Comparison of ENCODE assay signal across 19 cellular contexts in genomic region chr3:82031576-82031975, GRCh38.
DNase-seq lines count a peak whose midpoint lies in the region; ATAC-seq and TF ChIP-seq lines count a peak whose summit lies in the region.
"Had no signal": no experiment of that assay in that cellular context is flagged by ENCODE, and none has a peak within 500 bp of the region (broad histone marks: within the 10 kb centered on the region; RNA-seq: fewer than 3 reads in every experiment).

No MANE protein-coding gene starts in this region.

- H3K36me3 Mint-ChIP-seq in glutamatergic neuron (ENCODE audit: unreplicated experiment), result no peaks in the 10 kb centered on the region
- H3K36me3 Mint-ChIP-seq in stimulated activated effector memory CD8-positive, alpha-beta T cell treated with anti-CD3 and anti-CD28 coated beads, Interleukin-12 subunit alpha, Interleukin-12 subunit beta, amount 100 ng/mL, for 72 hours, result no peaks in the 10 kb centered on the region
- H3K36me3 Mint-ChIP-seq: CD14-positive monocyte; CD8-positive, alpha-beta T cell had no signal

- DNase-seq in NCI-H146 (lab: John Stamatoyannopoulos, UW), result peak; percentile 59
- DNase-seq in NCI-H146 treated with DMSO at 0.1 percent for 48 hours (lab: John Stamatoyannopoulos, UW; ENCODE audit: unreplicated experiment), result no peak
- no peak for DNase-seq in glutamatergic neuron
- DNase-seq in stimulated activated effector memory CD8-positive, alpha-beta T cell treated with anti-CD3 and anti-CD28 coated beads, Interleukin-12 subunit alpha, Interleukin-12 subunit beta, amount 100 ng/mL, for 72 hours (ENCODE audit: low spot score in 2 of 2), result no peak
- DNase-seq in posterior vena cava (ENCODE audit: low spot score), result no peak
- DNase-seq in HCEC 1CT, result no peak
- no peak for DNase-seq in RWPE1 (ENCODE audit: low spot score)
- DNase-seq: CD8-positive, alpha-beta T cell; COR-L47; DMS153; DMS79 treated with DMSO at 0.1 percent for 48 hours; EL; GDM1; H9; HFFc6 had no signal

- H3K4me3 Mint-ChIP-seq in glutamatergic neuron (ENCODE audit: unreplicated experiment), result no peak overlapping the region
- no peak overlapping the region for H3K4me3 Mint-ChIP-seq in stimulated activated effector memory CD8-positive, alpha-beta T cell treated with anti-CD3 and anti-CD28 coated beads, Interleukin-12 subunit alpha, Interleukin-12 subunit beta, amount 100 ng/mL, for 72 hours
- H3K4me3 Mint-ChIP-seq: CD14-positive monocyte; CD8-positive, alpha-beta T cell; GM23338; H9; HFFc6 had no signal

- TF ChIP-seq CTCF in glutamatergic neuron (IDR thresholded peaks at IDR 0.05; ENCODE audit: partially characterized antibody, unreplicated experiment) (no peak), RWPE1 (conservative IDR thresholded peaks at IDR 0.05; ENCODE audit: low read depth) (no peak)

- peaks cover 21% of the 10 kb centered on the region for H3K4me1 Mint-ChIP-seq in glutamatergic neuron (ENCODE audit: low read depth, unreplicated experiment)
- no peaks in the 10 kb centered on the region for H3K4me1 Mint-ChIP-seq in stimulated activated effector memory CD8-positive, alpha-beta T cell treated with anti-CD3 and anti-CD28 coated beads, Interleukin-12 subunit alpha, Interleukin-12 subunit beta, amount 100 ng/mL, for 72 hours
- H3K4me1 Mint-ChIP-seq: CD14-positive monocyte had no signal

- H3K9me3 Mint-ChIP-seq in glutamatergic neuron (ENCODE audit: unreplicated experiment), result peaks cover 3% of the 10 kb centered on the region
- H3K9me3 Mint-ChIP-seq in stimulated activated effector memory CD8-positive, alpha-beta T cell treated with anti-CD3 and anti-CD28 coated beads, Interleukin-12 subunit alpha, Interleukin-12 subunit beta, amount 100 ng/mL, for 72 hours, result peaks cover 6% of the 10 kb centered on the region
- H3K9me3 Mint-ChIP-seq: CD8-positive, alpha-beta T cell; GM23338; H9 had no signal

- intact Hi-C loops in posterior vena cava (cut with DNase I), result no loop called here

- POLR2A ChIA-PET in RWPE1 (lab: Yijun Ruan, JAX; ENCODE audit: low non-redundant PET), result no interaction called here

- H3K27ac Mint-ChIP-seq in glutamatergic neuron (ENCODE audit: unreplicated experiment), result peak overlapping the region; percentile 46
- no peak overlapping the region for H3K27ac Mint-ChIP-seq in stimulated activated effector memory CD8-positive, alpha-beta T cell treated with anti-CD3 and anti-CD28 coated beads, Interleukin-12 subunit alpha, Interleukin-12 subunit beta, amount 100 ng/mL, for 72 hours
- H3K27ac Mint-ChIP-seq: CD14-positive monocyte; CD8-positive, alpha-beta T cell; GM23338; HFFc6 had no signal

- CTCF ChIA-PET in RWPE1 (lab: Yijun Ruan, JAX), result no interaction called here

- H3K27ac ChIP-seq in RWPE1, result no peak overlapping the region
- H3K27ac ChIP-seq: 22Rv1 had no signal

- H3K27me3 Mint-ChIP-seq in glutamatergic neuron (ENCODE audit: unreplicated experiment), result peaks cover 3% of the 10 kb centered on the region

- peak; percentile 34 for ATAC-seq in stimulated activated effector memory CD8-positive, alpha-beta T cell treated with anti-CD3 and anti-CD28 coated beads, Interleukin-12 subunit alpha, Interleukin-12 subunit beta, amount 100 ng/mL, for 72 hours
- no peak for ATAC-seq in HG02610 (IDR thresholded peaks at IDR 0.05; ENCODE audit: unreplicated experiment)
- ATAC-seq: CD8-positive, alpha-beta T cell; GM23338 had no signal
